ENCODE assay signal across 1 cellular context in the genomic region with DNA sequence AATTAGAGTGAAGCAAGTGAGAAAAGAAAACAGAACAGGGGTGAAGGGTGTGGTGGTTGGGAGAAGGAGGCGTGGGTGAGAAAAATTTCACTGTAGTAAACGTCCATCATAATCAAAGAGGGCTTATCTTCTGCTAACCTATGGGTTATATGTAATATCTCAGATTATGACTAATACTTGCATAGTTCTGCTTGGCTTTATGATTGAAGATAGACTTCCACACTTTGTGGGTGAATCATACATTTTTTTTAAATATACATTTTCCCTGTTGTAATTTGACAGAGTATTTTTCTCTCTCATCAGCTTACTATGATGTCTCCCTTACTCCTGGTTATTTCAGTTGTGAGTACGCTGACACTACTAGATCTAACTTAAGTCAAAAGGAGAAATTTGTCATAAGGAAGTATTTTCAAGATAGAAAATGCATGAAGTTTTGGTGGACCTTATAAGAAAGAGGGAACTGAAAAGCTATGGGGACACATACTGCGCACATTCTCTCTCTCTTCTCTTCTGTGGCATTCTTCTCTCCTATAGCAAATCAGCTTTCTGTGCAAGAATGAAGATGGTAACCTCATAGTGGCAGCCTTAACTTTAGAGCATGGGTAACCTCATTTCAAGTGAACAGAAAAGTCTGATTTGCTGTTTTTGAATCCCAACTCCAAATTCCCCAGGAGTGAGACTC.
TF ChIP-seq lines count a peak whose summit lies in the region.

No MANE protein-coding gene starts in this region.

TF ChIP-seq in endothelial cell of umbilical vein, 7 proteins besides CTCF, POLR2A, EP300 and RAD21:
- TF ChIP-seq, protein P1, sequence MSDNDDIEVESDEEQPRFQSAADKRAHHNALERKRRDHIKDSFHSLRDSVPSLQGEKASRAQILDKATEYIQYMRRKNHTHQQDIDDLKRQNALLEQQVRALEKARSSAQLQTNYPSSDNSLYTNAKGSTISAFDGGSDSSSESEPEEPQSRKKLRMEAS (IDR thresholded peaks at IDR 0.05; ENCODE audit: insufficient read depth, insufficient read length), result no peak
- TF ChIP-seq POLR2AphosphoS5 (IDR thresholded peaks at IDR 0.05; ENCODE audit: insufficient read depth, low read depth, low read length), result no peak
- TF ChIP-seq FOS (IDR thresholded peaks at IDR 0.05; ENCODE audit: borderline replicate concordance, insufficient read depth, low read length), result peak; percentile 50
- no peak for TF ChIP-seq EZH2 (IDR thresholded peaks at IDR 0.05; ENCODE audit: borderline replicate concordance, low read depth, low read length, severe bottlenecking)
- TF ChIP-seq GATA2 (IDR thresholded peaks at IDR 0.05; ENCODE audit: insufficient read depth, insufficient read length, low read depth, low read length), result peak; percentile 13
- no peak for TF ChIP-seq JUN (IDR thresholded peaks at IDR 0.05; ENCODE audit: borderline replicate concordance, insufficient read depth, insufficient read length, low read depth)
- no peak for TF ChIP-seq MYC (IDR thresholded peaks at IDR 0.05; ENCODE audit: low read depth, low read length)
